Comparison of ENCODE assay signal across 11 cellular contexts in the genomic region with DNA sequence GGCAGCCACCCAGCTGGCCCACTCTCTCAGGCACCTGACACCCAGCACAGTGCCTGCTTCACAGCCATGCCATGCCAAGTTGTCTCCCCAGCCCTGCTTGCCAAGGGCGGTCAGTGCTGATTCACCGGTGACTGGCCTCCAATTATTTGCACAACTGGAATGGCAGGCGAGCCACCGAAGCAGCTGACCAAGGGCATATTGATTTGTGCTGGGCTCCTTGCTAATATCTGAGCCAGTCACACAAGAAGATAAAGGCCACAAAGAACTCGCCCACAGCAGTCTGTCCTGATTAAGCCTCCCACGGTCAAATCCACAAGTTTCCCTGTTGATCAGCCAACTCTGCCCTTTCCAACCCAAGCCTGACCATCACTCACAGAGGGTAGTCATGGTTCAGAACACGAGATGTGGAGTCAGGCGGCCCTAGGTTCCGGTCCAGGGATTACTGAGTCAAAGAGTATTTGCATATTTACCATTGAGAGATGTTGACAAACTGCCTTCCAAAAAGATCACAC. TPM values are rescaled to one million over a fixed set of nuclear protein-coding genes. Genes with fewer than 3 reads are reported as not detected.
DNase-seq lines count a peak whose midpoint lies in the region; ATAC-seq and TF ChIP-seq lines count a peak whose summit lies in the region.
"Had no signal": no experiment of that assay in that cellular context is flagged by ENCODE, and none has a peak within 500 bp of the region (broad histone marks: within the 10 kb centered on the region; RNA-seq: fewer than 3 reads in every experiment).

No MANE protein-coding gene starts in this region.

- H3K4me1 ChIP-seq in duodenal mucosa (ENCODE audit: control insufficient read depth in 1 of 2, insufficient read depth in 2 of 2, low read length in 2 of 2) = peaks cover 36% of the 10 kb centered on the region in 2 donors

- peak overlapping the region in 8 of 10 donors; percentile 18 to 83 (median 60) for H3K27ac Mint-ChIP-seq in naive thymus-derived CD8-positive, alpha-beta T cell
- H3K27ac Mint-ChIP-seq in T-cell = no peak overlapping the region

- H3K36me3 Mint-ChIP-seq in naive thymus-derived CD8-positive, alpha-beta T cell = no peaks in the 10 kb centered on the region
- H3K36me3 Mint-ChIP-seq in T-cell = no peaks in the 10 kb centered on the region

- TF ChIP-seq EP300 in Ishikawa (IDR thresholded peaks at IDR 0.05; ENCODE audit: borderline replicate concordance) = no peak

- CTCF ChIA-PET in T-cell (lab: Charles Lee) = no interaction called here

- no peak for TF ChIP-seq RAD21 in Ishikawa (IDR thresholded peaks at IDR 0.05; ENCODE audit: low read depth)

- H3K9me3 Mint-ChIP-seq in naive thymus-derived CD8-positive, alpha-beta T cell = no peaks in the 10 kb centered on the region
- no peaks in the 10 kb centered on the region for H3K9me3 Mint-ChIP-seq in T-cell

- no peaks in the 10 kb centered on the region for H3K27me3 Mint-ChIP-seq in naive thymus-derived CD8-positive, alpha-beta T cell
- no peaks in the 10 kb centered on the region for H3K27me3 Mint-ChIP-seq in T-cell

- no peaks in the 10 kb centered on the region for H3K27me3 ChIP-seq in duodenal mucosa (ENCODE audit: control insufficient read depth in 1 of 2, insufficient read depth in 2 of 2, low read length in 2 of 2)
- no peaks in the 10 kb centered on the region for H3K27me3 ChIP-seq in H7 (ENCODE audit: control insufficient read depth, insufficient read depth, low read length)
- H3K27me3 ChIP-seq: dorsolateral prefrontal cortex had no signal

- H3K4me1 Mint-ChIP-seq in naive thymus-derived CD8-positive, alpha-beta T cell = peaks cover 28 to 60% (median 56%) of the 10 kb centered on the region in 4 donors
- peaks cover 44 to 53% (median 53%) of the 10 kb centered on the region in 3 donors for H3K4me1 Mint-ChIP-seq in T-cell

- H3K4me3 Mint-ChIP-seq in naive thymus-derived CD8-positive, alpha-beta T cell = no peak overlapping the region
- no peak overlapping the region for H3K4me3 Mint-ChIP-seq in T-cell

- H3K4me3 ChIP-seq in duodenal mucosa (ENCODE audit: low read depth in 1 of 2, low read length in 2 of 2) = no peak overlapping the region
- no peak overlapping the region for H3K4me3 ChIP-seq in H7 (ENCODE audit: insufficient read depth, low read depth, low read length)
- H3K4me3 ChIP-seq: dorsolateral prefrontal cortex had no signal

- peak overlapping the region; percentile 13 for H3K27ac ChIP-seq in duodenal mucosa (ENCODE audit: low read depth, low read length)
- H3K27ac ChIP-seq: dorsolateral prefrontal cortex had no signal

- POLR2A ChIA-PET in naive thymus-derived CD8-positive, alpha-beta T cell (lab: Charles Lee) = interaction anchor here (26.5 to 67.4 kb wide), 3 partner anchors 7 to 38 kb away, joined by 1266 to 2190 read pairs (median 2190); a partner anchor contains a TSS
- POLR2A ChIA-PET in T-cell (lab: Charles Lee) = no interaction called here

- ATAC-seq in naive thymus-derived CD8-positive, alpha-beta T cell = no peak
- ATAC-seq in HG03095 (IDR thresholded peaks at IDR 0.05; ENCODE audit: unreplicated experiment) (no peak), T-cell (replicated peaks in 1 of 4) (no peak)

- H3K36me3 ChIP-seq in duodenal mucosa (ENCODE audit: control insufficient read depth in 1 of 2, insufficient read depth in 2 of 2, low read length in 2 of 2) = no peaks in the 10 kb centered on the region
- no peaks in the 10 kb centered on the region for H3K36me3 ChIP-seq in H7 (replicated peaks; ENCODE audit: control insufficient read depth, insufficient read depth, low read length)

- DNase-seq in DMS53 treated with DMSO at 0.1 percent for 48 hours (lab: John Stamatoyannopoulos, UW; ENCODE audit: unreplicated experiment) (peak; percentile 56), NCI-H187 treated with DMSO at 0.1 percent for 48 hours (lab: John Stamatoyannopoulos, UW) (no peak), H7 (no peak), T-cell (no peak)
- no peak for DNase-seq in naive thymus-derived CD8-positive, alpha-beta T cell
- DNase-seq: activated T-cell treated with anti-CD3 and anti-CD28 coated beads, Interleukin-2, amount 50 U/mL, for 1 hour; GDM1 had no signal

- H3K9ac ChIP-seq in duodenal mucosa (ENCODE audit: low read depth in 1 of 2, low read length in 2 of 2) = no peak overlapping the region

- H3K9me3 ChIP-seq in duodenal mucosa (ENCODE audit: control insufficient read depth in 1 of 2, low read length in 2 of 2) = no peaks in the 10 kb centered on the region

TF ChIP-seq in Ishikawa, 13 proteins besides CTCF, POLR2A, EP300 and RAD21:
- peak; percentile 41; the same call in 1 of the 2 replicates for TF ChIP-seq NFIC (IDR thresholded peaks at IDR 0.05)
- TF ChIP-seq, protein P1, sequence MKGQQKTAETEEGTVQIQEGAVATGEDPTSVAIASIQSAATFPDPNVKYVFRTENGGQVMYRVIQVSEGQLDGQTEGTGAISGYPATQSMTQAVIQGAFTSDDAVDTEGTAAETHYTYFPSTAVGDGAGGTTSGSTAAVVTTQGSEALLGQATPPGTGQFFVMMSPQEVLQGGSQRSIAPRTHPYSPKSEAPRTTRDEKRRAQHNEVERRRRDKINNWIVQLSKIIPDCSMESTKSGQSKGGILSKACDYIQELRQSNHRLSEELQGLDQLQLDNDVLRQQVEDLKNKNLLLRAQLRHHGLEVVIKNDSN (IDR thresholded peaks at IDR 0.05) = no peak
- no peak for TF ChIP-seq CREB1 (IDR thresholded peaks at IDR 0.05; ENCODE audit: low read depth)
- TF ChIP-seq TAF1 (IDR thresholded peaks at IDR 0.05; ENCODE audit: low read depth) = no peak
- TF ChIP-seq FOXM1 (IDR thresholded peaks at IDR 0.05; ENCODE audit: borderline replicate concordance, low read depth) = no peak
- TF ChIP-seq TCF12 (IDR thresholded peaks at IDR 0.05; ENCODE audit: low read depth) = no peak
- no peak for TF ChIP-seq YY1 (IDR thresholded peaks at IDR 0.05; ENCODE audit: low read depth)
TF ChIP-seq in Ishikawa: peak in this region for 1.

RNA-seq across cellular contexts. Expression of a gene that starts 6.4 kb away (rescaled TPM):
- total RNA-seq in naive thymus-derived CD8-positive, alpha-beta T cell = 100 to 1,000 TPM; 564 to 631 TPM
- 100 to 1,000 TPM; 134 to 318 (median 149) TPM for polyA plus RNA-seq in naive thymus-derived CD8-positive, alpha-beta T cell
- 16.9 and 27.1 TPM in 2 replicates for total RNA-seq in H7 (2014; rRNA removed; shearing (Covaris generic))
- 100 to 1,000 TPM; 351 to 746 (median 698) TPM for total RNA-seq in T-cell

RNA-seq across cellular contexts. Expression of a gene that starts 49.5 kb away (rescaled TPM):
- 10 to 100 TPM; 71.1 to 74.6 TPM for total RNA-seq in naive thymus-derived CD8-positive, alpha-beta T cell
- polyA plus RNA-seq in naive thymus-derived CD8-positive, alpha-beta T cell = 10 to 100 TPM; 28.5 to 34.7 (median 34.2) TPM
- total RNA-seq in H7 (2014; rRNA removed; shearing (Covaris generic)) = 38.3 and 45.6 TPM in 2 replicates
- total RNA-seq in T-cell = 10 to 100 TPM; 32.3 to 66.5 (median 60.5) TPM

RNA-seq across cellular contexts. Expression of a gene that starts 56.6 kb away (rescaled TPM):
- total RNA-seq in naive thymus-derived CD8-positive, alpha-beta T cell = 1 to 10 TPM; 1.8 to 2.0 TPM
- under 1 TPM in 2 of 3 donors, not detected in 1; 0.28 to 0.46 TPM for polyA plus RNA-seq in naive thymus-derived CD8-positive, alpha-beta T cell
- total RNA-seq in H7 (2014; rRNA removed; shearing (Covaris generic)) = 0.94 and 3.4 TPM in 2 replicates
- 1 to 10 TPM in 4 of 5 donors, under 1 TPM in 1; 0.99 to 5.6 (median 2.6) TPM for total RNA-seq in T-cell

Comparison
In these comparisons a context has a peak if more than half of its experiments do, and no peak if none do; other contexts are left out.
1. H3K27ac Mint-ChIP-seq: peak in naive thymus-derived CD8-positive, alpha-beta T cell (8 of 10); none in T-cell (0 of 2).
2. RNA of a gene that starts 6.4 kb away (total RNA-seq): 351 to 746 TPM in T-cell and 564 to 631 TPM in naive thymus-derived CD8-positive, alpha-beta T cell; 16.9 to 27.1 TPM in H7; every median in the first group is over 10 times any median in the second.